8 cellular contexts compared by ENCODE assay signal in the genomic region with DNA sequence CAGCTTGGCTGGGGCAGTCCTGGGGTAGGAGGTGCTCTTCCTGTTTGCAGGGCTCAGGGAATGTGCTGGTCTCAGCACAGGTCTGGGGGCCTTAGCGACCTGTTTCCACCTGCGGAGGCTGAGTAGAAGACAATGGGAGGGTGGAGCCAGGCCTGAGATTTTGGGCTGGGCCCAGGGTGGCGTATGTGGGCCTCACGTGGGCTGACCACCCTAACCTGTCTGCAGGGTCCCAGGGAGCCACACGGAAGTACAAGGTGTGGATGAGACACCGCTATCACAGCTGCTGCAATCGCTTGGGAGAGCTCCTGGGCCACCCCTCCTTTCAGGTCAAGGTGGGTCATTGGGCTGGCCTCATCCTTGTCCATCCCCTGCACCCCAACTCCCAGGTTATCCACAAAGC. TPM values are rescaled to one million over a fixed set of nuclear protein-coding genes. Genes with fewer than 3 reads are reported as not detected.
DNase-seq lines count a peak whose midpoint lies in the region; ATAC-seq and TF ChIP-seq lines count a peak whose summit lies in the region.

No MANE protein-coding gene starts in this region.

- intact Hi-C loops in left cardiac atrium (cut with DNase I), result no loop called here
- intact Hi-C loops in right lobe of liver (cut with DNase I), result no loop called here

- peak overlapping the region; percentile 98 for H3K4me3 ChIP-seq in cardiac muscle cell
- H3K4me3 ChIP-seq in right lobe of liver, result peak overlapping the region; percentile 98
- peak overlapping the region in 3 of 4 donors; percentile 95 to 100 (median 96) for H3K4me3 ChIP-seq in upper lobe of left lung

- ATAC-seq in left cardiac atrium (no peak), right lobe of liver (no peak), upper lobe of left lung (ENCODE audit: low FRiP score in 2 of 2) (no peak)
- ATAC-seq in activated naive CD8-positive, alpha-beta T cell treated with anti-CD3 and anti-CD28 coated beads, Interleukin-2, amount 50 U/mL, for 24 hours, result no peak

- H3K27ac ChIP-seq in cardiac muscle cell (no peak overlapping the region), right lobe of liver (no peak overlapping the region), upper lobe of left lung (peak overlapping the region in 2 of 4 donors; percentile 87 to 95)

- H3K27me3 ChIP-seq in cardiac muscle cell (no peaks in the 10 kb centered on the region), right lobe of liver (no peaks in the 10 kb centered on the region), upper lobe of left lung (no peaks in the 10 kb centered on the region)

- peaks cover 7% of the 10 kb centered on the region for H3K36me3 Mint-ChIP-seq in activated naive CD8-positive, alpha-beta T cell treated with anti-CD3 and anti-CD28 coated beads, Interleukin-2, amount 50 U/mL, for 24 hours (ENCODE audit: low read depth)

- DNase-seq in cardiac muscle cell (ENCODE audit: low read depth in 1 of 2, low spot score in 1 of 2) (no peak), left cardiac atrium (no peak), right lobe of liver (peak in 2 of 3 donors; percentile 18 to 43), upper lobe of left lung (no peak), NOMO-1 (lab: John Stamatoyannopoulos, UW; ENCODE audit: unreplicated experiment in 2 of 2) (no peak), SW 1271 (lab: John Stamatoyannopoulos, UW) (no peak)
- no peak for DNase-seq in activated naive CD8-positive, alpha-beta T cell treated with anti-CD3 and anti-CD28 coated beads, Interleukin-2, amount 50 U/mL, for 24 hours
- no peak for DNase-seq in effector CD8-positive, alpha-beta T cell (lab: John Stamatoyannopoulos, UW)

- TF ChIP-seq POLR2A in right lobe of liver (IDR thresholded peaks at IDR 0.05) (no peak), upper lobe of left lung (IDR thresholded peaks at IDR 0.05) (no peak)

- peaks cover 29% of the 10 kb centered on the region for H3K4me1 Mint-ChIP-seq in activated naive CD8-positive, alpha-beta T cell treated with anti-CD3 and anti-CD28 coated beads, Interleukin-2, amount 50 U/mL, for 24 hours

- no peak for TF ChIP-seq CTCF in cardiac muscle cell (IDR thresholded peaks at IDR 0.05; ENCODE audit: low read depth, low read length)
- TF ChIP-seq CTCF in right lobe of liver (IDR thresholded peaks at IDR 0.05), result no peak
- no peak for TF ChIP-seq CTCF in upper lobe of left lung (IDR thresholded peaks at IDR 0.05)

- no peaks in the 10 kb centered on the region for H3K9me3 ChIP-seq in cardiac muscle cell (ENCODE audit: low read depth)
- no peaks in the 10 kb centered on the region for H3K9me3 ChIP-seq in right lobe of liver
- no peaks in the 10 kb centered on the region for H3K9me3 ChIP-seq in upper lobe of left lung

- WGBS in right lobe of liver (ENCODE audit: insufficient coverage, low coverage, low lambda C conversion rate, missing lambda C conversion rate), result 50% methylated on average over 1 of the region's 7 CpGs
- WGBS in upper lobe of left lung, 2 donors, result 43 to 77% methylated on average over 2 to 7 of the region's 7 CpGs

- no peaks in the 10 kb centered on the region for H3K9me3 Mint-ChIP-seq in activated naive CD8-positive, alpha-beta T cell treated with anti-CD3 and anti-CD28 coated beads, Interleukin-2, amount 50 U/mL, for 24 hours

- no peak for TF ChIP-seq EP300 in upper lobe of left lung (IDR thresholded peaks at IDR 0.05)

- H3K27ac Mint-ChIP-seq in activated naive CD8-positive, alpha-beta T cell treated with anti-CD3 and anti-CD28 coated beads, Interleukin-2, amount 50 U/mL, for 24 hours, result peak overlapping the region; percentile 89

- peaks cover 2% of the 10 kb centered on the region for H3K27me3 Mint-ChIP-seq in activated naive CD8-positive, alpha-beta T cell treated with anti-CD3 and anti-CD28 coated beads, Interleukin-2, amount 50 U/mL, for 24 hours

- H3K4me3 Mint-ChIP-seq in activated naive CD8-positive, alpha-beta T cell treated with anti-CD3 and anti-CD28 coated beads, Interleukin-2, amount 50 U/mL, for 24 hours, result peak overlapping the region; percentile 89

- H3K4me1 ChIP-seq in cardiac muscle cell (ENCODE audit: low read depth) (peaks cover 10% of the 10 kb centered on the region), right lobe of liver (peaks cover 0 to 14% (median 3%) of the 10 kb centered on the region in 4 donors), upper lobe of left lung (peaks cover 20 to 42% (median 24%) of the 10 kb centered on the region in 4 donors)

- H3K36me3 ChIP-seq in cardiac muscle cell (peaks cover 14% of the 10 kb centered on the region), right lobe of liver (peaks cover 0 to 22% (median 4%) of the 10 kb centered on the region in 4 donors), upper lobe of left lung (peaks cover 0 to 43% (median 32%) of the 10 kb centered on the region in 4 donors)

RNA-seq across cellular contexts. Expression of gene NOC4L, which starts 1.1 kb away (rescaled TPM):
- total RNA-seq in cardiac muscle cell, result 17.1 and 20.5 TPM in 2 replicates
- 33.1 TPM in 2 replicates for polyA plus RNA-seq in cardiac muscle cell
- 10 to 100 TPM in 1 of 2 donors, 1 to 10 TPM in 1; 8.4 to 10.9 TPM for total RNA-seq in left cardiac atrium
- total RNA-seq in right lobe of liver, result 1 to 10 TPM; 7.4 to 9.7 (median 8.3) TPM
- total RNA-seq in upper lobe of left lung, result 10 to 100 TPM in 5 of 6 donors, 1 to 10 TPM in 1; 7.4 to 22.4 (median 19.2) TPM

RNA-seq across cellular contexts. Expression of gene DDX51, which starts 1.2 kb away (rescaled TPM):
- total RNA-seq in cardiac muscle cell, result 15.6 and 16.0 TPM in 2 replicates
- 22.9 and 29.6 TPM in 2 replicates for polyA plus RNA-seq in cardiac muscle cell
- total RNA-seq in left cardiac atrium, result 10 to 100 TPM in 1 of 2 donors, 1 to 10 TPM in 1; 8.7 to 11.3 TPM
- total RNA-seq in right lobe of liver, result 1 to 10 TPM; 4.2 to 9.0 (median 5.2) TPM
- total RNA-seq in upper lobe of left lung, result 10 to 100 TPM in 5 of 6 donors, 1 to 10 TPM in 1; 8.7 to 23.5 (median 19.2) TPM

Comparison
In these comparisons a context has a peak if more than half of its experiments do, and no peak if none do; other contexts are left out.
1. DNase-seq: peak in right lobe of liver (2 of 3); none in cardiac muscle cell (0 of 2), left cardiac atrium (single experiment), activated naive CD8-positive, alpha-beta T cell treated with anti-CD3 and anti-CD28 coated beads, Interleukin-2, amount 50 U/mL, for 24 hours (single experiment), upper lobe of left lung (0 of 2), NOMO-1 (0 of 2), effector CD8-positive, alpha-beta T cell (single experiment) and SW 1271 (0 of 2).
2. Peak in every context shown above with its lines, with median percentiles within 50 percentile points of each other: H3K4me3 ChIP-seq.